ENCODE assay signal across 8 cellular contexts in the genomic region with DNA sequence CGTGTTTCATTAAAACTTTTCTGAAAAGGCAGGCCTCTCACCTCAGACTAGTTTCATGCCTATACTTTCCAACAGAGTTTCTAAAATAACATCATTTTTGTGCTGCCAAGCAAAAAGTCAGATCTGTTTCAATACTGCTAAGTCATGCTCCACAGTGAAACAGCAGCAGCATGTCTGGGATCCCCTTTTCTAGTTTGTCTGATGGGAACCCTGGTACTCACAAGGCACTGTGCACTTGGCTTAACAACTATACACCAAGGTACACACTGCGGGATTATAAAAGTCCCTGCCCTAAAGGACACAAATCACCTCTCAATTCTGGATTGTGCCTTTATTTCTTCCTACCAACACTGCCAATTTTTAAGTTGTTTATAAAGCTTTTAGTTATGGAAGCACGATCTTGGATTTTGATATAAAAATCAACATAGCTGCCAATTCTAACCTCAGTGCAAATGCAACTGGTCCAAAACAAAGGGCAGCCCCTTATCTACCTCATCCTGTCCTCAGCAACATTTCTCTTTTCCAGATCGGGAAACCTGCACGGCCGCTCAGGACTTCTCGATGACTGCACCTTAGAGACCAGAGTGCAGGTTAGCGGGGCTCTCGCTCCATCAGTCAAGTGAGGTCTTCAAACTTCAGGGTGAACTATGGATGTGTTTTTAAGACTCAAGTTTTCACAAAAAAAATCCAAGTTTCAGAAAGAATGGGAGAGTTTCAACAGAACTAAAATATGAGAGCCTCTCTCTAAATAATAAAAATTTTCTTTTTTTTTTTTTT. TPM values are rescaled to one million over a fixed set of nuclear protein-coding genes. Genes with fewer than 3 reads are reported as not detected.
DNase-seq lines count a peak whose midpoint lies in the region; TF ChIP-seq lines count a peak whose summit lies in the region.

No MANE protein-coding gene starts in this region.

- no peak overlapping the region for H3K4me2 ChIP-seq in parathyroid adenoma (ENCODE audit: low read length)

- H3K79me2 ChIP-seq in parathyroid adenoma, result peaks cover 27% of the 10 kb centered on the region

- TF ChIP-seq CTCF in GM12865 (IDR thresholded peaks at IDR 0.05; ENCODE audit: insufficient read depth, low read depth, low read length, missing control alignments) (no peak), dorsolateral prefrontal cortex (IDR thresholded peaks at IDR 0.05 in 54 of 56, conservative IDR thresholded peaks at IDR 0.05 in 2 of 56; ENCODE audit: low read depth in 1 of 56, partially characterized antibody in 56 of 56) (no peak), parathyroid adenoma (IDR thresholded peaks at IDR 0.05) (no peak)

- H3K27ac ChIP-seq in dorsolateral prefrontal cortex, result peak overlapping the region in 48 of 59 donors; percentile 43 to 100 (median 100)
- peak overlapping the region; percentile 100 for H3K27ac ChIP-seq in parathyroid adenoma

- H3K4me1 ChIP-seq in parathyroid adenoma, result peaks cover 10% of the 10 kb centered on the region

- intact Hi-C loops in dorsolateral prefrontal cortex (cut with DNase I), result no loop called here

- no peaks in the 10 kb centered on the region for H3K36me3 ChIP-seq in parathyroid adenoma (ENCODE audit: control insufficient read depth, insufficient read depth, low read length)

- H2AFZ ChIP-seq in parathyroid adenoma, result no peak overlapping the region

- H3K27me3 ChIP-seq in dorsolateral prefrontal cortex (no peaks in the 10 kb centered on the region), parathyroid adenoma (ENCODE audit: control insufficient read depth, insufficient read depth, low read length) (no peaks in the 10 kb centered on the region)

- no peaks in the 10 kb centered on the region for H3K9me3 ChIP-seq in parathyroid adenoma (ENCODE audit: control insufficient read depth, low read length)

- H3K4me3 ChIP-seq in GM12865 (ENCODE audit: low read depth, low read length) (peak overlapping the region; percentile 96; the same call in 1 of the 2 replicates), dorsolateral prefrontal cortex (peak overlapping the region in 33 of 59 donors; percentile 76 to 99 (median 94)), parathyroid adenoma (ENCODE audit: low read depth, low read length) (no peak overlapping the region)

- DNase-seq in GM12865 (ENCODE audit: low read depth) (peak; percentile 53), NCI-H526 (lab: John Stamatoyannopoulos, UW) (peak; percentile 36 to 65), dorsolateral prefrontal cortex (no peak), DMS53 (lab: John Stamatoyannopoulos, UW) (no peak), NCI-H82 (lab: John Stamatoyannopoulos, UW) (no peak), mucosa of gallbladder (ENCODE audit: low spot score) (no peak)
- no peak for DNase-seq in stimulated activated CD4-positive, alpha-beta T cell treated with anti-CD3 and anti-CD28 coated beads, Interleukin-1b, Interleukin-23, amount 100 ng/mL, for 48 hours

- H3K9ac ChIP-seq in parathyroid adenoma, result no peak overlapping the region

RNA-seq across cellular contexts. Expression of gene EIF5, which starts 1.7 kb away (rescaled TPM):
- total RNA-seq in dorsolateral prefrontal cortex, result 100 to 1,000 TPM; 176 to 436 (median 299) TPM
- 265 TPM for total RNA-seq in mucosa of gallbladder

RNA-seq across cellular contexts. Expression of gene MARK3, which starts 52.9 kb away (rescaled TPM):
- total RNA-seq in dorsolateral prefrontal cortex (100 to 1,000 TPM; 106 to 189 (median 135) TPM), mucosa of gallbladder (72.3 TPM)

Comparison
In these comparisons a context has a peak if more than half of its experiments do, and no peak if none do; other contexts are left out.
1. DNase-seq: peak in GM12865 (single experiment) and NCI-H526 (2 of 2); none in dorsolateral prefrontal cortex (0 of 10), DMS53 (single experiment), NCI-H82 (single experiment), mucosa of gallbladder (single experiment) and stimulated activated CD4-positive, alpha-beta T cell treated with anti-CD3 and anti-CD28 coated beads, Interleukin-1b, Interleukin-23, amount 100 ng/mL, for 48 hours (single experiment).